1 cellular context compared by ENCODE assay signal in the genomic region with DNA sequence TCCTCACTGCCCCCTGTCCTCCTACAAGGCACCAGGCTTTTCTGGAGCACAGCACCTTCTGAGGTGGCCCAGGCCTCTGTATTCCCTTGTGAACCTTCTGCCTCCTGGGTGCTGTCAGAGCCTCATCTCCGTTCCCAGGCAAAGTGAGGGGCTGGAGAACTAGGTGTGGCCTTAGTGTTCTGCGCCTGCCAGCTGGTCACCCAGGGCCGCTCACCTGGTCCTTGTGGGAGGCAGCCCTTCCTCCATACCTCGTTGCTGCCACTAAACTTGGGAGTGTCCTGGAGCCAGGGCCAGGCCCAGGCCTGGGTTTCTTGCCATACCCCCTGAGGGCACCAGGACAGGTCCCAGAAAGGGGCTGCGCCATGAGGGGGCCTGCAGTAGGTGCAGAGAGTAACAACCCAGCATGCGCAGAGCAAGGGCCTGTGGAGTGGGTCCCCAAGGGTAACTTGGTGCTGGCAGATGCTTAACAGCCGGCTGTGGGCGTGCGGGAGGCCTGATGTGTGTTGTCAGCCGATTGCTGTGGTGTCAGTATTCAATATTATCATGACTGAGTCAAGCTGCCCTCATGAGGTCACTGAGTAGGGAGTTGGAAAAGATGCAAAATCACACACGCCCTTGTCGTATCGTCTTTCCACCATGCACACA.
TF ChIP-seq lines count a peak whose summit lies in the region.

No MANE protein-coding gene starts in this region.

TF ChIP-seq in HEK293, 187 proteins besides CTCF, POLR2A, EP300 and RAD21 (continued from another document):
- peak; percentile 92 for TF ChIP-seq KLF17 (tag by site-specific recombination; IDR thresholded peaks at IDR 0.05)
- TF ChIP-seq ZNF639 (tag by site-specific recombination; IDR thresholded peaks at IDR 0.05) = no peak
- no peak for TF ChIP-seq ZNF707 (tag by site-specific recombination; IDR thresholded peaks at IDR 0.05)
- peak; percentile 4; the same call in 1 of the 2 replicates for TF ChIP-seq EGR2 (tag by site-specific recombination; IDR thresholded peaks at IDR 0.05; ENCODE audit: low read depth)
- TF ChIP-seq ZNF701 (tag by site-specific recombination; IDR thresholded peaks at IDR 0.05) = no peak
- TF ChIP-seq, protein P1, sequence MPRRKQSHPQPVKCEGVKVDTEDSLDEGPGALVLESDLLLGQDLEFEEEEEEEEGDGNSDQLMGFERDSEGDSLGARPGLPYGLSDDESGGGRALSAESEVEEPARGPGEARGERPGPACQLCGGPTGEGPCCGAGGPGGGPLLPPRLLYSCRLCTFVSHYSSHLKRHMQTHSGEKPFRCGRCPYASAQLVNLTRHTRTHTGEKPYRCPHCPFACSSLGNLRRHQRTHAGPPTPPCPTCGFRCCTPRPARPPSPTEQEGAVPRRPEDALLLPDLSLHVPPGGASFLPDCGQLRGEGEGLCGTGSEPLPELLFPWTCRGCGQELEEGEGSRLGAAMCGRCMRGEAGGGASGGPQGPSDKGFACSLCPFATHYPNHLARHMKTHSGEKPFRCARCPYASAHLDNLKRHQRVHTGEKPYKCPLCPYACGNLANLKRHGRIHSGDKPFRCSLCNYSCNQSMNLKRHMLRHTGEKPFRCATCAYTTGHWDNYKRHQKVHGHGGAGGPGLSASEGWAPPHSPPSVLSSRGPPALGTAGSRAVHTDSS (tag by site-specific recombination; IDR thresholded peaks at IDR 0.05) = no peak
- TF ChIP-seq ZSCAN5A (tag by site-specific recombination; IDR thresholded peaks at IDR 0.05) = no peak
- no peak for TF ChIP-seq ZNF473 (tag by site-specific recombination; IDR thresholded peaks at IDR 0.05)
- TF ChIP-seq ZBTB20 (tag by site-specific recombination; IDR thresholded peaks at IDR 0.05) = peak; percentile 69
- no peak for TF ChIP-seq ZNF658 (tag by site-specific recombination; IDR thresholded peaks at IDR 0.05)
- 0 out of 2 replicates have a peak, but pooled peaks have one; percentile 34 for TF ChIP-seq ZNF629 (tag by site-specific recombination; IDR thresholded peaks at IDR 0.05)
